Comparison of ENCODE assay signal across 15 cellular contexts in the genomic region with DNA sequence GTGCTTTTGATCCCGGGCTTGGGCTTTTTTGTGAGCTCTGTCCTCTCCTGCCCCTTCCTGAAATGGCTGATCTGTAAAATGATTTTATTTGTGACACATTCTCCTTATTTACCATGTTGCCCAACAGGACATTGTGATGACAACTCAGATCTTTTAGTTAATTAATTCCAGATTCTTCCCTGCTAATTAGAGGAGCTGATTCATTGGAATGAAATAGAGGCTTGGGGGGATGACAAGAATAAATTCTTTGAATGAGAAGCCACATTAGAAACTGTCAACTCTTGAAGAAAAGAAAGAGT. TPM values are rescaled to one million over a fixed set of nuclear protein-coding genes. Genes with fewer than 3 reads are reported as not detected.
"Had no signal": no experiment of that assay in that cellular context is flagged by ENCODE, and none has a peak within 500 bp of the region (broad histone marks: within the 10 kb centered on the region; RNA-seq: fewer than 3 reads in every experiment).

No MANE protein-coding gene starts in this region.

- H3K9me3 ChIP-seq: heart right ventricle, ovary, thoracic aorta had no signal

- H3K36me3 ChIP-seq: heart right ventricle, ovary, thoracic aorta had no signal

- H3K27me3 ChIP-seq: ovary had no signal

- H3K27ac ChIP-seq: coronary artery, epithelial cell of prostate, foreskin keratinocyte, heart right ventricle, ovary, thoracic aorta had no signal

- DNase-seq: activated CD4-positive, alpha-beta T cell treated with anti-CD3 and anti-CD28 coated beads, Interleukin-2, amount 50 U/mL, for 4 hours; activated CD4-positive, CD25-positive, alpha-beta regulatory T cell treated with anti-CD3 and anti-CD28 coated beads, Interleukin-2, amount 50 U/mL, for 72 hours; activated naive CD4-positive, alpha-beta T cell treated with anti-CD3 and anti-CD28 coated beads, Interleukin-2, amount 50 U/mL, for 16 hours; activated T-cell treated with anti-CD3 and anti-CD28 coated beads, Interleukin-2, amount 50 U/mL, for 1 hour; effector CD8-positive, alpha-beta T cell; heart right ventricle; left ventricle myocardium superior; ovary; stimulated activated CD4-positive, alpha-beta T cell treated with anti-CD3 and anti-CD28 coated beads, Interleukin-4, amount 100 ng/mL, for 1 hour; stimulated activated naive CD8-positive, alpha-beta T cell treated with anti-CD3 and anti-CD28 coated beads, Interleukin-15, amount 100 ng/mL, for 72 hours had no signal

- H3K4me3 ChIP-seq: coronary artery, heart right ventricle, ovary, thoracic aorta had no signal

- H3K4me1 ChIP-seq: foreskin keratinocyte had no signal

RNA-seq across cellular contexts. Expression of a gene that starts 26.1 kb away (rescaled TPM):
- total RNA-seq: foreskin keratinocyte, heart right ventricle, left ventricle myocardium superior, ovary, urinary bladder had no signal
